In genomic region chr7:2012044-2012900, GRCh38 we compare ENCODE assay signal across 18 cellular contexts.
A peak's percentile ranks its signal among the peaks of the same experiment; 100 is the strongest.
DNase-seq lines count a peak whose midpoint lies in the region; ATAC-seq and TF ChIP-seq lines count a peak whose summit lies in the region.
"Had no signal": no experiment of that assay in that cellular context is flagged by ENCODE, and none has a peak within 500 bp of the region (broad histone marks: within the 10 kb centered on the region; RNA-seq: fewer than 3 reads in every experiment).

No MANE protein-coding gene starts in this region.

- CTCF ChIA-PET in activated naive CD4-positive, alpha-beta T cell treated with anti-CD3 and anti-CD28 coated beads, Interleukin-2, amount 10 ng/mL, durations not matched to agents 7 days and 5 days (lab: Charles Lee) = no interaction called here
- CTCF ChIA-PET in activated naive CD4-positive, alpha-beta T cell treated with anti-CD3 and anti-CD28 coated beads for 36 hours (lab: Charles Lee) = interaction anchor here (0.7 kb wide), 2 partner anchors 19 to 703 kb away, joined by 3 read pairs; no protein-coding TSS in a partner anchor

- WGBS in endodermal cell (ENCODE audit: insufficient coverage in 1 of 2, insufficient read length in 1 of 2), 2 experiments = 93 to 94% methylated on average over 23 to 28 of the region's 28 CpGs
- 94 to 95% methylated on average over 25 to 27 of the region's 28 CpGs for WGBS in upper lobe of left lung, 2 donors

- H3K27me3 ChIP-seq in endodermal cell (ENCODE audit: control insufficient read depth, insufficient read depth, low read length, poor library complexity, severe bottlenecking) (no peaks in the 10 kb centered on the region), upper lobe of left lung (no peaks in the 10 kb centered on the region)
- H3K27me3 ChIP-seq: brain microvascular endothelial cell, pancreas, Peyer's patch, testis had no signal

- no peak overlapping the region for H3K9ac ChIP-seq in endodermal cell (ENCODE audit: extremely low read depth, low read length, poor library complexity, severe bottlenecking)

- no peaks in the 10 kb centered on the region for H3K9me3 ChIP-seq in endodermal cell (ENCODE audit: control insufficient read depth, low read length)
- no peaks in the 10 kb centered on the region for H3K9me3 ChIP-seq in mucosa of descending colon
- no peaks in the 10 kb centered on the region for H3K9me3 ChIP-seq in upper lobe of left lung
- H3K9me3 ChIP-seq: pancreas, Peyer's patch, testis had no signal

- intact Hi-C loops in activated naive CD4-positive, alpha-beta T cell treated with anti-CD3 and anti-CD28 coated beads for 36 hours (cut with micrococcal nuclease) = no loop called here
- intact Hi-C loops in mucosa of descending colon (cut with DNase I, micrococcal nuclease) = no loop called here

- H3K4me1 Mint-ChIP-seq in activated naive CD4-positive, alpha-beta T cell treated with anti-CD3 and anti-CD28 coated beads, Interleukin-2, amount 10 ng/mL, durations not matched to agents 7 days and 5 days = no peaks in the 10 kb centered on the region
- H3K4me1 Mint-ChIP-seq in activated naive CD4-positive, alpha-beta T cell treated with anti-CD3 and anti-CD28 coated beads for 36 hours (ENCODE audit: low read depth) = no peaks in the 10 kb centered on the region
- no peaks in the 10 kb centered on the region for H3K4me1 Mint-ChIP-seq in endodermal cell
- H3K4me1 Mint-ChIP-seq: activated CD4-positive, alpha-beta T cell treated with anti-CD3 and anti-CD28 coated beads, Interleukin-2, amount 10 ng/mL, durations not matched to agents 24 days and 14 days had no signal

- ATAC-seq in mucosa of descending colon = no peak
- ATAC-seq in upper lobe of left lung (ENCODE audit: low FRiP score in 2 of 2) = no peak
- no peak for ATAC-seq in GM18870 (IDR thresholded peaks at IDR 0.05; ENCODE audit: unreplicated experiment)
- ATAC-seq in GM18517 (IDR thresholded peaks at IDR 0.05; ENCODE audit: unreplicated experiment) = no peak
- ATAC-seq: activated naive CD4-positive, alpha-beta T cell treated with anti-CD3 and anti-CD28 coated beads, Interleukin-2, amount 50 U/mL, for 72 hours; pancreas had no signal

- H3K36me3 ChIP-seq in endodermal cell (ENCODE audit: control insufficient read depth, insufficient read depth, low read length) (no peaks in the 10 kb centered on the region), mucosa of descending colon (ENCODE audit: low read depth) (no peaks in the 10 kb centered on the region), upper lobe of left lung (peaks cover 0 to 22% (median 4%) of the 10 kb centered on the region in 4 donors)
- H3K36me3 ChIP-seq: brain microvascular endothelial cell, pancreas, Peyer's patch had no signal

- TF ChIP-seq CTCF in endodermal cell (conservative IDR thresholded peaks at IDR 0.05) (no peak), mucosa of descending colon (IDR thresholded peaks at IDR 0.05) (no peak), upper lobe of left lung (IDR thresholded peaks at IDR 0.05) (no peak)

- no peaks in the 10 kb centered on the region for H3K9me3 Mint-ChIP-seq in activated naive CD4-positive, alpha-beta T cell treated with anti-CD3 and anti-CD28 coated beads, Interleukin-2, amount 10 ng/mL, durations not matched to agents 7 days and 5 days
- no peaks in the 10 kb centered on the region for H3K9me3 Mint-ChIP-seq in activated naive CD4-positive, alpha-beta T cell treated with anti-CD3 and anti-CD28 coated beads for 36 hours
- no peaks in the 10 kb centered on the region for H3K9me3 Mint-ChIP-seq in endodermal cell
- H3K9me3 Mint-ChIP-seq: activated CD4-positive, alpha-beta T cell treated with anti-CD3 and anti-CD28 coated beads, Interleukin-2, amount 10 ng/mL, durations not matched to agents 24 days and 14 days; activated naive CD4-positive, alpha-beta T cell treated with anti-CD3 and anti-CD28 coated beads, Interleukin-2, amount 50 U/mL, for 72 hours; CD4-positive, alpha-beta T cell; IgD-negative memory B cell had no signal

- H3K4me3 ChIP-seq in endodermal cell (ENCODE audit: low read length) (no peak overlapping the region), mucosa of descending colon (no peak overlapping the region), upper lobe of left lung (no peak overlapping the region)
- H3K4me3 ChIP-seq: pancreas, Peyer's patch, smooth muscle cell, testis had no signal

- no peaks in the 10 kb centered on the region for H3K27me3 Mint-ChIP-seq in activated naive CD4-positive, alpha-beta T cell treated with anti-CD3 and anti-CD28 coated beads, Interleukin-2, amount 10 ng/mL, durations not matched to agents 7 days and 5 days
- H3K27me3 Mint-ChIP-seq in activated naive CD4-positive, alpha-beta T cell treated with anti-CD3 and anti-CD28 coated beads for 36 hours (ENCODE audit: low read depth) = no peaks in the 10 kb centered on the region
- H3K27me3 Mint-ChIP-seq in endodermal cell (ENCODE audit: insufficient read depth) = no peaks in the 10 kb centered on the region
- H3K27me3 Mint-ChIP-seq: activated CD4-positive, alpha-beta T cell treated with anti-CD3 and anti-CD28 coated beads, Interleukin-2, amount 10 ng/mL, durations not matched to agents 24 days and 14 days; CD4-positive, alpha-beta T cell; IgD-negative memory B cell had no signal

- TF ChIP-seq POLR2A in upper lobe of left lung (IDR thresholded peaks at IDR 0.05) = no peak

- TF ChIP-seq EP300 in upper lobe of left lung (IDR thresholded peaks at IDR 0.05) = no peak

- H3K4me1 ChIP-seq in endodermal cell (ENCODE audit: control insufficient read depth, insufficient read depth, low read length) = no peaks in the 10 kb centered on the region
- no peaks in the 10 kb centered on the region for H3K4me1 ChIP-seq in mucosa of descending colon (ENCODE audit: low read depth)
- H3K4me1 ChIP-seq in upper lobe of left lung = no peaks in the 10 kb centered on the region
- H3K4me1 ChIP-seq: pancreas, Peyer's patch, testis had no signal

- no peak overlapping the region for H3K4me3 Mint-ChIP-seq in activated naive CD4-positive, alpha-beta T cell treated with anti-CD3 and anti-CD28 coated beads, Interleukin-2, amount 10 ng/mL, durations not matched to agents 7 days and 5 days
- no peak overlapping the region for H3K4me3 Mint-ChIP-seq in activated naive CD4-positive, alpha-beta T cell treated with anti-CD3 and anti-CD28 coated beads for 36 hours
- H3K4me3 Mint-ChIP-seq in endodermal cell = no peak overlapping the region
- H3K4me3 Mint-ChIP-seq: activated CD4-positive, alpha-beta T cell treated with anti-CD3 and anti-CD28 coated beads, Interleukin-2, amount 10 ng/mL, durations not matched to agents 24 days and 14 days; CD4-positive, alpha-beta T cell; IgD-negative memory B cell had no signal

- H3K36me3 Mint-ChIP-seq in activated naive CD4-positive, alpha-beta T cell treated with anti-CD3 and anti-CD28 coated beads, Interleukin-2, amount 10 ng/mL, durations not matched to agents 7 days and 5 days = no peaks in the 10 kb centered on the region
- H3K36me3 Mint-ChIP-seq in activated naive CD4-positive, alpha-beta T cell treated with anti-CD3 and anti-CD28 coated beads for 36 hours (ENCODE audit: low read depth) = peaks cover 2% of the 10 kb centered on the region
- peaks cover 15% of the 10 kb centered on the region for H3K36me3 Mint-ChIP-seq in endodermal cell (ENCODE audit: low read depth)
- H3K36me3 Mint-ChIP-seq: activated naive CD4-positive, alpha-beta T cell treated with anti-CD3 and anti-CD28 coated beads, Interleukin-2, amount 50 U/mL, for 72 hours had no signal

- peak; percentile 18 for DNase-seq in activated naive CD4-positive, alpha-beta T cell treated with anti-CD3 and anti-CD28 coated beads, Interleukin-2, amount 10 ng/mL, durations not matched to agents 7 days and 5 days
- DNase-seq in activated naive CD4-positive, alpha-beta T cell treated with anti-CD3 and anti-CD28 coated beads for 36 hours = no peak
- no peak for DNase-seq in endodermal cell
- DNase-seq in mucosa of descending colon = peak in 2 of 3 donors; percentile 13 to 34
- DNase-seq in upper lobe of left lung = peak; percentile 12 to 62
- no peak for DNase-seq in DMS79 treated with DMSO at 0.1 percent for 48 hours (lab: John Stamatoyannopoulos, UW)
- DNase-seq: activated CD4-positive, alpha-beta T cell treated with anti-CD3 and anti-CD28 coated beads, Interleukin-2, amount 10 ng/mL, durations not matched to agents 24 days and 14 days; CD4-positive, alpha-beta T cell; NCI-H187 treated with DMSO at 0.1 percent for 48 hours; testis had no signal

- H3K27ac Mint-ChIP-seq in activated naive CD4-positive, alpha-beta T cell treated with anti-CD3 and anti-CD28 coated beads, Interleukin-2, amount 10 ng/mL, durations not matched to agents 7 days and 5 days = no peak overlapping the region
- H3K27ac Mint-ChIP-seq in activated naive CD4-positive, alpha-beta T cell treated with anti-CD3 and anti-CD28 coated beads for 36 hours = no peak overlapping the region
- H3K27ac Mint-ChIP-seq in endodermal cell = peak overlapping the region; percentile 20
- H3K27ac Mint-ChIP-seq: activated CD4-positive, alpha-beta T cell treated with anti-CD3 and anti-CD28 coated beads, Interleukin-2, amount 10 ng/mL, durations not matched to agents 24 days and 14 days; activated naive CD4-positive, alpha-beta T cell treated with anti-CD3 and anti-CD28 coated beads, Interleukin-2, amount 50 U/mL, for 72 hours; CD4-positive, alpha-beta T cell had no signal

- H3K27ac ChIP-seq in endodermal cell (ENCODE audit: low read depth, low read length) = no peak overlapping the region
- no peak overlapping the region for H3K27ac ChIP-seq in upper lobe of left lung
- H3K27ac ChIP-seq: brain microvascular endothelial cell, pancreas, Peyer's patch, testis had no signal

Comparison
In these comparisons a context has a peak if more than half of its experiments do, and no peak if none do; other contexts are left out.
1. DNase-seq: peak in activated naive CD4-positive, alpha-beta T cell treated with anti-CD3 and anti-CD28 coated beads, Interleukin-2, amount 10 ng/mL, durations not matched to agents 7 days and 5 days (single experiment), mucosa of descending colon (2 of 3) and upper lobe of left lung (2 of 2); none in activated naive CD4-positive, alpha-beta T cell treated with anti-CD3 and anti-CD28 coated beads for 36 hours (single experiment), endodermal cell (single experiment) and DMS79 treated with DMSO at 0.1 percent for 48 hours (single experiment).